Comparison of ENCODE assay signal across 28 cellular contexts in genomic region chr10:44237364-44238034, GRCh38.
"Had no signal": no experiment of that assay in that cellular context is flagged by ENCODE, and none has a peak within 500 bp of the region (broad histone marks: within the 10 kb centered on the region; RNA-seq: fewer than 3 reads in every experiment).

No MANE protein-coding gene starts in this region.

- H3K4me3 ChIP-seq: adrenal gland, breast epithelium, cardiac muscle cell, colonic mucosa, gastroesophageal sphincter had no signal

- DNase-seq: activated CD4-positive, alpha-beta memory T cell treated with anti-CD3 and anti-CD28 coated beads for 36 hours; activated CD4-positive, alpha-beta T cell treated with anti-CD3 and anti-CD28 coated beads for 36 hours; activated CD4-positive, alpha-beta T cell treated with anti-CD3 and anti-CD28 coated beads, Interleukin-2, amount 10 ng/mL, durations not matched to agents 24 days and 14 days; activated CD4-positive, CD25-positive, alpha-beta regulatory T cell; activated CD4-positive, CD25-positive, alpha-beta regulatory T cell treated with anti-CD3 and anti-CD28 coated beads, Interleukin-2, amount 50 U/mL, for 72 hours; activated CD8-positive, alpha-beta memory T cell treated with anti-CD3 and anti-CD28 coated beads, Interleukin-2, amount 10 ng/mL, durations not matched to agents 7 days and 5 days; activated CD8-positive, alpha-beta memory T cell treated with anti-CD3 and anti-CD28 coated beads, Interleukin-2, amount 50 U/mL, for 4 hours; activated CD8-positive, alpha-beta T cell treated with anti-CD3 and anti-CD28 coated beads, Interleukin-2, amount 10 ng/mL, durations not matched to agents 7 days and 5 days; activated effector memory CD4-positive, alpha-beta T cell treated with anti-CD3 and anti-CD28 coated beads, Interleukin-2, amount 50 U/mL, for 16 hours; activated naive CD4-positive, alpha-beta T cell treated with anti-CD3 and anti-CD28 coated beads for 36 hours; activated naive CD8-positive, alpha-beta T cell treated with anti-CD3 and anti-CD28 coated beads for 36 hours; activated naive CD8-positive, alpha-beta T cell treated with anti-CD3 and anti-CD28 coated beads, Interleukin-2, amount 50 U/mL, for 24 hours; activated T-cell treated with anti-CD3 and anti-CD28 coated beads, Interleukin-2, amount 50 U/mL, for 1 hour; activated T-cell treated with anti-CD3 and anti-CD28 coated beads, Interleukin-2, amount 50 U/mL, for 48 hours; adrenal gland; amygdala; aorta; central memory CD4-positive, alpha-beta T cell; cerebellar nuclear complex; colonic mucosa; effector CD8-positive, alpha-beta T cell; endodermal cell; foreskin keratinocyte; T-helper 2 cell had no signal

- H3K27ac ChIP-seq: adrenal gland, breast epithelium, cardiac muscle cell, colonic mucosa, foreskin keratinocyte, gastroesophageal sphincter had no signal

- H3K4me1 ChIP-seq: adrenal gland, breast epithelium, colonic mucosa, foreskin keratinocyte had no signal

- H3K36me3 ChIP-seq: adrenal gland, breast epithelium, cardiac muscle cell, colonic mucosa, gastroesophageal sphincter had no signal

- H3K27me3 ChIP-seq: adrenal gland, breast epithelium, cardiac muscle cell, colonic mucosa, foreskin keratinocyte, gastroesophageal sphincter had no signal

- H3K9me3 ChIP-seq: adrenal gland, breast epithelium, colonic mucosa, gastroesophageal sphincter had no signal

- ATAC-seq: activated CD4-positive, alpha-beta T cell treated with anti-CD3 and anti-CD28 coated beads for 36 hours; activated CD8-positive, alpha-beta memory T cell treated with anti-CD3 and anti-CD28 coated beads, Interleukin-2, amount 10 ng/mL, durations not matched to agents 7 days and 5 days; activated CD8-positive, alpha-beta T cell treated with anti-CD3 and anti-CD28 coated beads, Interleukin-2, amount 10 ng/mL, durations not matched to agents 7 days and 5 days; activated naive CD8-positive, alpha-beta T cell treated with anti-CD3 and anti-CD28 coated beads, Interleukin-2, amount 50 U/mL, for 24 hours; esophagus mucosa; foreskin keratinocyte; gastroesophageal sphincter had no signal
